In the genomic region with DNA sequence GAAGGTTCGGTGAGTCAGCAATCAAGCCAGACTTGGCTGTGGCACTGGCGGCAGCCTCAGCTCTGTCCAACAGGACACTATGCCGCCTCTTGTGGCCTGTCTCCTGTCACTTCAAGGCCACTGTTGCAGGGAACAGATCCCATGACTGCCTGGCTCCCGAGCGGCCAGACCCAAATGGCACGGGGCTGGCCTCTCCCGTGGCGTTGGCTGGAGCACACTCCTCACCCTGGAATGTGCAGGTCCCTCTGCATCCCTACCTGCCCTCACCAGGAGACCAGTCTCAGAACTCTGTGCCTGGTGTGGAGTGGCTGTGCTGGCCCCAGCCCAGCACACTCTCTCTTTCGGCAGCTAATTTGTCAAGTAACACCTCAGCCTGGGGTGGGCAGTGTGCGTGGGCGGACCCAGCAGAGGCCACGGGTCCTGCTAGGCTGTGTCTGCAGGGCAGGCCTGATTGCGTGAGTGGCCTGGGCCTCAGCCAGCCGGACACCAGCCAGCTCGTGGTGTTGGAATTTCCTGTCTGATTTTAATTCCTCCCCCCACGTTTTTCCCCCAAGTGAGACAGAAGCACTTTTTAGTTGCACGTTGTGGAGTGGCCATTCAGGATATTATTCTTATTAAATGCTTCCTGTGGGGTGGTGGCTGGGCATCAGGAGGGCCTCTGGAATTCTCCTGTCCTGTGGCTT, we compare ENCODE assay signal across 10 cellular contexts.
DNase-seq lines count a peak whose midpoint lies in the region; ATAC-seq and TF ChIP-seq lines count a peak whose summit lies in the region.
"Had no signal": no experiment of that assay in that cellular context is flagged by ENCODE, and none has a peak within 500 bp of the region (broad histone marks: within the 10 kb centered on the region; RNA-seq: fewer than 3 reads in every experiment).

No MANE protein-coding gene starts in this region.

- peaks cover 40% of the 10 kb centered on the region for H3K79me1 ChIP-seq in mesenchymal stem cell (replicated peaks; ENCODE audit: low read length, poor library complexity, severe bottlenecking)

- H3K9ac ChIP-seq in PC-3 (ENCODE audit: low read length): peak overlapping the region; percentile 3; the same call in 1 of the 2 replicates
- H3K9ac ChIP-seq in mesenchymal stem cell (ENCODE audit: low read length): peak overlapping the region; percentile 5
- H3K9ac ChIP-seq: BLaER1 treated with 17β-estradiol and CSF1 and Interleukin-3, amounts not matched to agents 10 nM and 100 nM had no signal

- H3K27ac ChIP-seq in PC-3 (ENCODE audit: low read length) (peak overlapping the region; percentile 75), mesenchymal stem cell (ENCODE audit: low read length, poor library complexity, severe bottlenecking) (peak overlapping the region; percentile 64)
- H3K27ac ChIP-seq: BLaER1 treated with 17β-estradiol and CSF1 and Interleukin-3, amounts not matched to agents 10 nM and 100 nM had no signal

- H3K18ac ChIP-seq in mesenchymal stem cell (ENCODE audit: low read depth in 1 of 2, low read length in 2 of 2): peak overlapping the region; percentile 79 to 92

- H2BK12ac ChIP-seq in mesenchymal stem cell (ENCODE audit: low read length in 2 of 2): peak overlapping the region; percentile 90 to 96

- intact Hi-C loops in PC-3 (cut with micrococcal nuclease): no loop called here

- peak overlapping the region; percentile 79 to 90 for H3K4ac ChIP-seq in mesenchymal stem cell (ENCODE audit: low read depth in 1 of 2, low read length in 2 of 2)

- CTCF ChIA-PET in PC-3 (lab: Charles Lee) (no interaction called here), HEK293T (lab: Yijun Ruan, JAX) (no interaction called here)

- peak overlapping the region; percentile 91 for H2AK5ac ChIP-seq in mesenchymal stem cell (ENCODE audit: low read length, severe bottlenecking)

- H3K36me3 ChIP-seq in PC-3 (ENCODE audit: low read depth, low read length) (no peaks in the 10 kb centered on the region), mesenchymal stem cell (ENCODE audit: control insufficient read depth in 1 of 2, insufficient read depth in 2 of 2, low read depth in 1 of 2, low read length in 2 of 2) (peaks cover 0 to 11% of the 10 kb centered on the region in 2 experiments)
- H3K36me3 ChIP-seq: BLaER1 treated with 17β-estradiol and CSF1 and Interleukin-3, amounts not matched to agents 10 nM and 100 nM had no signal

- no peak overlapping the region for H3K4me3 ChIP-seq in PC-3 (ENCODE audit: low read length)
- H3K4me3 ChIP-seq in epithelial cell of esophagus (ENCODE audit: low read length): no peak overlapping the region
- peak overlapping the region in 1 of 2 experiments; percentile 24 for H3K4me3 ChIP-seq in mesenchymal stem cell (ENCODE audit: insufficient read depth in 1 of 2, low read depth in 1 of 2, low read length in 2 of 2)
- H3K4me3 ChIP-seq: BLaER1 treated with 17β-estradiol and CSF1 and Interleukin-3, amounts not matched to agents 10 nM and 100 nM had no signal

- H3K79me2 ChIP-seq in PC-3 (ENCODE audit: low read length): no peaks in the 10 kb centered on the region

- peak overlapping the region in 1 of 2 experiments; percentile 95 for H3K23ac ChIP-seq in mesenchymal stem cell (ENCODE audit: low read length in 2 of 2)

- POLR2A ChIA-PET in PC-3 (lab: Charles Lee; ENCODE audit: unreplicated experiment): no interaction called here
- POLR2A ChIA-PET in HEK293T (lab: Yijun Ruan, JAX): no interaction called here

- H4K8ac ChIP-seq in mesenchymal stem cell (ENCODE audit: low read length): peak overlapping the region; percentile 79

- no peaks in the 10 kb centered on the region for H4K20me1 ChIP-seq in PC-3 (ENCODE audit: low read length)
- H4K20me1 ChIP-seq: BLaER1 treated with 17β-estradiol and CSF1 and Interleukin-3, amounts not matched to agents 10 nM and 100 nM had no signal

- H3K14ac ChIP-seq in mesenchymal stem cell (ENCODE audit: low read length in 2 of 2): peak overlapping the region in 1 of 2 experiments; percentile 93

- TF ChIP-seq CTCF in PC-3 (conservative IDR thresholded peaks at IDR 0.05; ENCODE audit: low read depth, low read length) (no peak), epithelial cell of esophagus (IDR thresholded peaks at IDR 0.05; ENCODE audit: insufficient read depth, low read depth, low read length, missing control alignments) (no peak)

- H3K9me2 ChIP-seq in PC-3 (replicated peaks; ENCODE audit: low read length): no peaks in the 10 kb centered on the region

- H3K4me2 ChIP-seq in PC-3 (ENCODE audit: low read length) (peak overlapping the region; percentile 48), mesenchymal stem cell (ENCODE audit: low read length, poor library complexity, severe bottlenecking) (no peak overlapping the region)

- peak overlapping the region; percentile 76 for H2AFZ ChIP-seq in PC-3 (ENCODE audit: low read length)
- H2AFZ ChIP-seq in mesenchymal stem cell (ENCODE audit: low read depth, low read length): no peak overlapping the region

- ATAC-seq in PC-3 (peak; percentile 67), HG03280 (IDR thresholded peaks at IDR 0.05; ENCODE audit: unreplicated experiment) (no peak), GM21390 (IDR thresholded peaks at IDR 0.05; ENCODE audit: unreplicated experiment) (no peak)

- H3K4me1 ChIP-seq in PC-3 (ENCODE audit: insufficient read depth, low read length) (peaks cover 55% of the 10 kb centered on the region), mesenchymal stem cell (ENCODE audit: control insufficient read depth, insufficient read depth, low read depth, low read length) (peaks cover 60% of the 10 kb centered on the region)

- H2BK120ac ChIP-seq in mesenchymal stem cell (ENCODE audit: low read depth, low read length): peak overlapping the region; percentile 84

- H3K9me3 ChIP-seq in PC-3 (ENCODE audit: low read length) (no peaks in the 10 kb centered on the region), mesenchymal stem cell (ENCODE audit: control insufficient read depth, low read length) (no peaks in the 10 kb centered on the region)
- H3K9me3 ChIP-seq: BLaER1 treated with 17β-estradiol and CSF1 and Interleukin-3, amounts not matched to agents 10 nM and 100 nM had no signal

- no peaks in the 10 kb centered on the region for H3F3A ChIP-seq in PC-3 (ENCODE audit: low read length, unreplicated experiment)

- H3K27me3 ChIP-seq in PC-3 (ENCODE audit: low read length) (no peaks in the 10 kb centered on the region), mesenchymal stem cell (ENCODE audit: control insufficient read depth in 1 of 2, insufficient read depth in 1 of 2, low read length in 2 of 2) (no peaks in the 10 kb centered on the region)
- H3K27me3 ChIP-seq: BLaER1 treated with 17β-estradiol and CSF1 and Interleukin-3, amounts not matched to agents 10 nM and 100 nM had no signal

- H4K91ac ChIP-seq in mesenchymal stem cell (ENCODE audit: low read length): peak overlapping the region; percentile 71

- H2BK15ac ChIP-seq in mesenchymal stem cell (ENCODE audit: low read depth, poor library complexity, severe bottlenecking): peak overlapping the region; percentile 45

- in situ Hi-C loops in ACHN (cut with HindIII; ENCODE audit: low pct_ligation_motif_present, low pct_unique_long_range_greater_than_20kb, low sequenced_read_pairs): no loop called here

- TSS peak; percentile 66 for BruUV-seq in PC-3 (replicated peaks; lab: Mats Ljungman, UMichigan)

- 5% methylated on average over 14 of the region's 17 CpGs for WGBS in mesenchymal stem cell

- DNase-seq in ACHN (peak; percentile 85), PC-3 (peak; percentile 83), epithelial cell of esophagus (ENCODE audit: low read depth) (peak; percentile 59), mesenchymal stem cell (peak; percentile 93), HEK293T (ENCODE audit: extremely low spot score) (no peak), NCI-H1048 (lab: John Stamatoyannopoulos, UW) (no peak)
- DNase-seq: activated gamma-delta T cell treated with Interleukin-2 at 50 U/mL for 16 hours had no signal

- no peak overlapping the region for H2BK5ac ChIP-seq in mesenchymal stem cell (ENCODE audit: low read depth, low read length, poor library complexity, severe bottlenecking)

TF ChIP-seq in HEK293T, 16 proteins besides CTCF, POLR2A, EP300 and RAD21:
- TF ChIP-seq L3MBTL2 (conservative IDR thresholded peaks at IDR 0.05) (no peak), ELF4 (IDR thresholded peaks at IDR 0.05) (no peak), BHLHE40 (IDR thresholded peaks at IDR 0.05; ENCODE audit: borderline replicate concordance) (no peak), ZNF384 (IDR thresholded peaks at IDR 0.05) (no peak), LEF1 (IDR thresholded peaks at IDR 0.05; ENCODE audit: borderline replicate concordance) (no peak), CTBP1 (IDR thresholded peaks at IDR 0.05; ENCODE audit: borderline replicate concordance) (no peak), FOXK2 (IDR thresholded peaks at IDR 0.05) (no peak), TARDBP (IDR thresholded peaks at IDR 0.05) (no peak), FOXA1 (IDR thresholded peaks at IDR 0.05) (no peak), NFRKB (IDR thresholded peaks at IDR 0.05) (no peak), SUZ12 (IDR thresholded peaks at IDR 0.05) (no peak), HDGF (IDR thresholded peaks at IDR 0.05; ENCODE audit: borderline replicate concordance) (no peak), SP1 (IDR thresholded peaks at IDR 0.05) (no peak), ARNT (IDR thresholded peaks at IDR 0.05) (no peak), FOXM1 (IDR thresholded peaks at IDR 0.05; ENCODE audit: borderline replicate concordance) (no peak)
- TF ChIP-seq, protein P1, sequence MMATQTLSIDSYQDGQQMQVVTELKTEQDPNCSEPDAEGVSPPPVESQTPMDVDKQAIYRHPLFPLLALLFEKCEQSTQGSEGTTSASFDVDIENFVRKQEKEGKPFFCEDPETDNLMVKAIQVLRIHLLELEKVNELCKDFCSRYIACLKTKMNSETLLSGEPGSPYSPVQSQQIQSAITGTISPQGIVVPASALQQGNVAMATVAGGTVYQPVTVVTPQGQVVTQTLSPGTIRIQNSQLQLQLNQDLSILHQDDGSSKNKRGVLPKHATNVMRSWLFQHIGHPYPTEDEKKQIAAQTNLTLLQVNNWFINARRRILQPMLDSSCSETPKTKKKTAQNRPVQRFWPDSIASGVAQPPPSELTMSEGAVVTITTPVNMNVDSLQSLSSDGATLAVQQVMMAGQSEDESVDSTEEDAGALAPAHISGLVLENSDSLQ (IDR thresholded peaks at IDR 0.05): no peak

Comparison
In these comparisons a context has a peak if more than half of its experiments do, and no peak if none do; other contexts are left out.
1. DNase-seq: peak in ACHN (single experiment), PC-3 (single experiment), epithelial cell of esophagus (single experiment) and mesenchymal stem cell (single experiment); none in HEK293T (single experiment) and NCI-H1048 (single experiment).